8 cellular contexts compared by ENCODE assay signal in genomic region chr7:92880212-92881090, GRCh38. TPM values are rescaled to one million over a fixed set of nuclear protein-coding genes. Genes with fewer than 3 reads are reported as not detected.
DNase-seq lines count a peak whose midpoint lies in the region; ATAC-seq and TF ChIP-seq lines count a peak whose summit lies in the region.

No MANE protein-coding gene starts in this region.

- H3K36me3 Mint-ChIP-seq in activated T-helper 1 cell treated with anti-CD3 and anti-CD28 coated beads, Interleukin-12 subunit alpha, Interleukin-12 subunit beta, Interleukin-2, Interleukin-4 antibody, amounts not matched to agents 30 ng/mL and 10 ng/mL and 1 ng/mL, durations not matched to agents 14 hours and 24 hours and 36 hours (ENCODE audit: low read depth) = peaks cover 21% of the 10 kb centered on the region

- peaks cover 40% of the 10 kb centered on the region for H3K9me3 Mint-ChIP-seq in activated T-helper 1 cell treated with anti-CD3 and anti-CD28 coated beads, Interleukin-12 subunit alpha, Interleukin-12 subunit beta, Interleukin-2, Interleukin-4 antibody, amounts not matched to agents 30 ng/mL and 10 ng/mL and 1 ng/mL, durations not matched to agents 14 hours and 24 hours and 36 hours

- H3K27ac ChIP-seq in A673 (ENCODE audit: low read depth, low read length, poor library complexity, severe bottlenecking) (no peak overlapping the region), Panc1 (ENCODE audit: low read length) (no peak overlapping the region), thoracic aorta (no peak overlapping the region)

- H3K9me3 ChIP-seq in A673 (ENCODE audit: low read depth, low read length, poor library complexity, severe bottlenecking) (no peaks in the 10 kb centered on the region), Panc1 (ENCODE audit: control insufficient read depth, insufficient read depth, low read depth, low read length) (no peaks in the 10 kb centered on the region), thoracic aorta (no peaks in the 10 kb centered on the region)

- H3K4me3 ChIP-seq in A673 (ENCODE audit: low read depth, low read length, poor library complexity, severe bottlenecking) = no peak overlapping the region
- H3K4me3 ChIP-seq in Panc1 (ENCODE audit: low read depth in 2 of 2, low read length in 2 of 2) = no peak overlapping the region
- no peak overlapping the region for H3K4me3 ChIP-seq in thoracic aorta

- H3K36me3 ChIP-seq in A673 (ENCODE audit: insufficient read depth, low read length, poor library complexity, severe bottlenecking) (no peaks in the 10 kb centered on the region), Panc1 (ENCODE audit: control insufficient read depth, insufficient read depth, low read length) (no peaks in the 10 kb centered on the region), thoracic aorta (no peaks in the 10 kb centered on the region)

- peak; percentile 29; the same call in 1 of the 2 replicates for TF ChIP-seq CTCF in A673 (conservative IDR thresholded peaks at IDR 0.05; ENCODE audit: low read depth, low read length)
- TF ChIP-seq CTCF in Panc1 (IDR thresholded peaks at IDR 0.05) = peak; percentile 37
- peak; percentile 29 for TF ChIP-seq CTCF in thoracic aorta (IDR thresholded peaks at IDR 0.05)

- ATAC-seq in GM18867 (IDR thresholded peaks at IDR 0.05; ENCODE audit: unreplicated experiment) = peak; percentile 75
- ATAC-seq in Panc1 = peak; percentile 71; the same call in 1 of the 2 replicates
- ATAC-seq in thoracic aorta (ENCODE audit: insufficient number of reproducible peaks, low FRiP score, low read depth) = no peak
- ATAC-seq in GM21825 (IDR thresholded peaks at IDR 0.05; ENCODE audit: unreplicated experiment) = no peak
- no peak for ATAC-seq in HG03097 (IDR thresholded peaks at IDR 0.05; ENCODE audit: low FRiP score, unreplicated experiment)

- peaks cover 67% of the 10 kb centered on the region for H3K4me1 Mint-ChIP-seq in activated T-helper 1 cell treated with anti-CD3 and anti-CD28 coated beads, Interleukin-12 subunit alpha, Interleukin-12 subunit beta, Interleukin-2, Interleukin-4 antibody, amounts not matched to agents 30 ng/mL and 10 ng/mL and 1 ng/mL, durations not matched to agents 14 hours and 24 hours and 36 hours (ENCODE audit: low read depth)

- POLR2A ChIA-PET in A673 (lab: Charles Lee; ENCODE audit: low non-redundant PET) = no interaction called here
- POLR2A ChIA-PET in Panc1 (lab: Charles Lee) = no interaction called here

- H3K27me3 ChIP-seq in A673 (replicated peaks; ENCODE audit: insufficient read depth, low read depth, low read length, poor library complexity) = peaks cover 9% of the 10 kb centered on the region
- no peaks in the 10 kb centered on the region for H3K27me3 ChIP-seq in Panc1 (ENCODE audit: control insufficient read depth, insufficient read depth, low read length)
- H3K27me3 ChIP-seq in thoracic aorta (replicated peaks; ENCODE audit: insufficient read depth) = no peaks in the 10 kb centered on the region

- peak; percentile 45 for DNase-seq in A673 (ENCODE audit: low spot score)
- DNase-seq in Panc1 (ENCODE audit: low read depth, low spot score) = no peak
- peak; percentile 49 for DNase-seq in foreskin melanocyte
- no peak for DNase-seq in thoracic aorta (ENCODE audit: low spot score)
- DNase-seq in activated T-helper 1 cell treated with anti-CD3 and anti-CD28 coated beads, Interleukin-12 subunit alpha, Interleukin-12 subunit beta, Interleukin-2, Interleukin-4 antibody, amounts not matched to agents 30 ng/mL and 10 ng/mL and 1 ng/mL, durations not matched to agents 14 hours and 24 hours and 36 hours (ENCODE audit: low spot score) = no peak

- intact Hi-C loops in A673 (cut with micrococcal nuclease; ENCODE audit: unreplicated experiment) (no loop called here), Panc1 (cut with micrococcal nuclease; ENCODE audit: unreplicated experiment) (no loop called here)
- intact Hi-C loops in activated T-helper 1 cell treated with anti-CD3 and anti-CD28 coated beads, Interleukin-12 subunit alpha, Interleukin-12 subunit beta, Interleukin-2, Interleukin-4 antibody, amounts not matched to agents 30 ng/mL and 10 ng/mL and 1 ng/mL, durations not matched to agents 14 hours and 24 hours and 36 hours (cut with micrococcal nuclease) = loop anchor here (1.0 kb wide), 2 partner anchors 175 to 259 kb away; no protein-coding TSS in a partner anchor

- CTCF ChIA-PET in A673 (lab: Charles Lee) = no interaction called here
- CTCF ChIA-PET in Panc1 (lab: Charles Lee) = no interaction called here

- H3K27me3 Mint-ChIP-seq in activated T-helper 1 cell treated with anti-CD3 and anti-CD28 coated beads, Interleukin-12 subunit alpha, Interleukin-12 subunit beta, Interleukin-2, Interleukin-4 antibody, amounts not matched to agents 30 ng/mL and 10 ng/mL and 1 ng/mL, durations not matched to agents 14 hours and 24 hours and 36 hours (ENCODE audit: insufficient read depth) = no peaks in the 10 kb centered on the region

- no TSS peak for BruUV-seq in A673 (replicated peaks; lab: Mats Ljungman, UMichigan)
- BruUV-seq in Panc1 (replicated peaks; lab: Mats Ljungman, UMichigan) = no TSS peak

- in situ Hi-C loops in Panc1 (cut with HindIII; ENCODE audit: low pct_unique_long_range_greater_than_20kb, low sequenced_read_pairs) = no loop called here

- H3K27ac Mint-ChIP-seq in activated T-helper 1 cell treated with anti-CD3 and anti-CD28 coated beads, Interleukin-12 subunit alpha, Interleukin-12 subunit beta, Interleukin-2, Interleukin-4 antibody, amounts not matched to agents 30 ng/mL and 10 ng/mL and 1 ng/mL, durations not matched to agents 14 hours and 24 hours and 36 hours = no peak overlapping the region

- no peak overlapping the region for H3K4me3 Mint-ChIP-seq in activated T-helper 1 cell treated with anti-CD3 and anti-CD28 coated beads, Interleukin-12 subunit alpha, Interleukin-12 subunit beta, Interleukin-2, Interleukin-4 antibody, amounts not matched to agents 30 ng/mL and 10 ng/mL and 1 ng/mL, durations not matched to agents 14 hours and 24 hours and 36 hours

- H3K4me1 ChIP-seq in A673 (ENCODE audit: insufficient read depth, low read length, poor library complexity, severe bottlenecking) (no peaks in the 10 kb centered on the region), Panc1 (ENCODE audit: control insufficient read depth, insufficient read depth, low read length) (no peaks in the 10 kb centered on the region), thoracic aorta (ENCODE audit: control insufficient read depth in 1 of 2, low read depth in 2 of 2) (no peaks in the 10 kb centered on the region)

RNA-seq across cellular contexts. Expression of gene CDK6, which starts 44.1 kb away (rescaled TPM):
- total RNA-seq in A673 (2021) (10.0 and 10.5 TPM in 2 replicates), Panc1 (2021; ENCODE audit: unreplicated experiment) (57.4 TPM), thoracic aorta (10 to 100 TPM; 25.5 to 31.8 TPM)
- polyA plus RNA-seq in Panc1 (2012; ENCODE audit: insufficient read length) = 8.6 TPM
- total RNA-seq in activated T-helper 1 cell treated with anti-CD3 and anti-CD28 coated beads, Interleukin-12 subunit alpha, Interleukin-12 subunit beta, Interleukin-2, Interleukin-4 antibody, amounts not matched to agents 30 ng/mL and 10 ng/mL and 1 ng/mL, durations not matched to agents 14 hours and 24 hours and 36 hours = 328 and 332 TPM in 2 replicates

Comparison
In these comparisons a context has a peak if more than half of its experiments do, and no peak if none do; other contexts are left out.
1. DNase-seq: peak in A673 (single experiment) and foreskin melanocyte (single experiment); none in Panc1 (single experiment), thoracic aorta (single experiment) and activated T-helper 1 cell treated with anti-CD3 and anti-CD28 coated beads, Interleukin-12 subunit alpha, Interleukin-12 subunit beta, Interleukin-2, Interleukin-4 antibody, amounts not matched to agents 30 ng/mL and 10 ng/mL and 1 ng/mL, durations not matched to agents 14 hours and 24 hours and 36 hours (single experiment).
2. ATAC-seq: peak in GM18867 (single experiment) and Panc1 (single experiment); none in thoracic aorta (single experiment), GM21825 (single experiment) and HG03097 (single experiment).
3. Peak in every context shown above with its lines, with median percentiles within 50 percentile points of each other: CTCF ChIP-seq.